10 cellular contexts compared by ENCODE assay signal in the genomic region with DNA sequence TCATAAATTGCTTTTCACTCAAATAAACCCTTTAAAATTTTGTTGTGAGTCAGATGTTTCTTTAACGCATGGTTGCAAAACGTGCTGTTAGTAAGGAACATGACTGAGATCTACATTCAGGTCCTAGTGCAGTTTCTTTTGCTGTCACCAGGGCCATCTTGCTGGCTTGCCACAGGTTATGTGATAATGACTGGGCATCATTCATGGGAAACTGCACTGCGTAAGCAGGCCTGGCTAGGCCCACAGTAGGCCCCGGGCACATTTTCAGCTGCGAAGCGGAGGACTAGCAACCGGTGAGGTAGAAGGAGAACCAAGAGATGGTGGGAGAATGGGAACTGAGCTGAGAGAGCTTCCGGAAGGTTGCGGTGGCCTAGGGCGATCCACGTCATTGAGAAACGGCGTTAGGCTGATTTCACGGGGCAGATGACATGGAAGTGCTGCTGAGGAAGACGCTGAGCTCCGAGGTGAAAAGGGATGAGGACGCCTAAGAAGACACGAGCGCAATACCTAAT. TPM values are rescaled to one million over a fixed set of nuclear protein-coding genes. Genes with fewer than 3 reads are reported as not detected.
A peak's percentile ranks its signal among the peaks of the same experiment; 100 is the strongest.
DNase-seq lines count a peak whose midpoint lies in the region; ATAC-seq and TF ChIP-seq lines count a peak whose summit lies in the region.
"Had no signal": no experiment of that assay in that cellular context is flagged by ENCODE, and none has a peak within 500 bp of the region (broad histone marks: within the 10 kb centered on the region; RNA-seq: fewer than 3 reads in every experiment).

No MANE protein-coding gene starts in this region.

- H3K27me3 Mint-ChIP-seq in activated CD4-positive, alpha-beta T cell treated with anti-CD3 and anti-CD28 coated beads, Interleukin-2, amount 10 ng/mL, durations not matched to agents 7 days and 5 days: no peaks in the 10 kb centered on the region

- peaks cover 65% of the 10 kb centered on the region for H3K4me1 Mint-ChIP-seq in activated CD4-positive, alpha-beta T cell treated with anti-CD3 and anti-CD28 coated beads, Interleukin-2, amount 10 ng/mL, durations not matched to agents 7 days and 5 days

- H3K4me3 ChIP-seq in colonic mucosa: no peak overlapping the region
- no peak overlapping the region for H3K4me3 ChIP-seq in smooth muscle cell

- peaks cover 15% of the 10 kb centered on the region for H3K27me3 ChIP-seq in colonic mucosa
- no peaks in the 10 kb centered on the region for H3K27me3 ChIP-seq in smooth muscle cell (ENCODE audit: low read depth)

- H3K27ac ChIP-seq in colonic mucosa: peak overlapping the region; percentile 94
- peak overlapping the region; percentile 100 for H3K27ac ChIP-seq in smooth muscle cell (ENCODE audit: low read depth)

- peaks cover 19% of the 10 kb centered on the region for H3F3A ChIP-seq in smooth muscle cell (ENCODE audit: low read depth)

- no peaks in the 10 kb centered on the region for H4K20me1 ChIP-seq in smooth muscle cell (ENCODE audit: low read depth)

- peak; percentile 38 for DNase-seq in activated CD4-positive, alpha-beta T cell treated with anti-CD3 and anti-CD28 coated beads, Interleukin-2, amount 10 ng/mL, durations not matched to agents 7 days and 5 days
- DNase-seq in activated CD4-positive, alpha-beta T cell treated with anti-CD3 and anti-CD28 coated beads, Interleukin-2, amount 50 U/mL, for 4 hours: no peak
- DNase-seq in NAMALWA (ENCODE audit: low spot score): peak; percentile 64
- DNase-seq in colonic mucosa: no peak
- no peak for DNase-seq in smooth muscle cell (lab: John Stamatoyannopoulos, UW; ENCODE audit: unreplicated experiment)
- no peak for DNase-seq in NCI-H1092 (lab: John Stamatoyannopoulos, UW)
- no peak for DNase-seq in NCI-H446 (lab: John Stamatoyannopoulos, UW)
- DNase-seq: activated effector memory CD4-positive, alpha-beta T cell treated with anti-CD3 and anti-CD28 coated beads, Interleukin-2, amount 50 U/mL, for 16 hours; NCI-H2029 had no signal

- TF ChIP-seq CTCF in colonic mucosa (IDR thresholded peaks at IDR 0.05): no peak
- TF ChIP-seq CTCF in smooth muscle cell (IDR thresholded peaks at IDR 0.05; ENCODE audit: borderline replicate concordance, insufficient read depth, poor library complexity, severe bottlenecking): no peak

- peak overlapping the region in 1 of 2 donors; percentile 43 for H3K9ac ChIP-seq in colonic mucosa (ENCODE audit: low read depth in 2 of 2, low read length in 2 of 2)
- peak overlapping the region; percentile 11 for H3K9ac ChIP-seq in smooth muscle cell (ENCODE audit: low read depth)

- H3K4me1 ChIP-seq in colonic mucosa (peaks cover 4% of the 10 kb centered on the region), smooth muscle cell (ENCODE audit: low read depth) (peaks cover 30% of the 10 kb centered on the region)

- no peaks in the 10 kb centered on the region for H3K79me2 ChIP-seq in smooth muscle cell (ENCODE audit: low read depth)

- no peak overlapping the region for H2AFZ ChIP-seq in smooth muscle cell (ENCODE audit: low read depth)

- H3K36me3 ChIP-seq in colonic mucosa (no peaks in the 10 kb centered on the region), smooth muscle cell (ENCODE audit: low read depth) (no peaks in the 10 kb centered on the region)

- H3K27ac Mint-ChIP-seq in activated CD4-positive, alpha-beta T cell treated with anti-CD3 and anti-CD28 coated beads, Interleukin-2, amount 10 ng/mL, durations not matched to agents 7 days and 5 days: peak overlapping the region; percentile 99

- intact Hi-C loops in colonic mucosa (cut with DNase I): no loop called here

- no peaks in the 10 kb centered on the region for H3K9me3 ChIP-seq in colonic mucosa
- no peaks in the 10 kb centered on the region for H3K9me3 ChIP-seq in smooth muscle cell (replicated peaks; ENCODE audit: low read depth)

- no peak for ATAC-seq in GM21528 (IDR thresholded peaks at IDR 0.05; ENCODE audit: low FRiP score, unreplicated experiment)

- no peak overlapping the region for H3K4me2 ChIP-seq in smooth muscle cell

- POLR2A ChIA-PET in activated CD4-positive, alpha-beta T cell treated with anti-CD3 and anti-CD28 coated beads, Interleukin-2, amount 10 ng/mL, durations not matched to agents 7 days and 5 days (lab: Charles Lee): interaction anchor here (1.3 kb wide), 1 partner anchor 78 kb away, joined by 5 read pairs; no protein-coding TSS in a partner anchor

- peaks cover 18% of the 10 kb centered on the region for H3K36me3 Mint-ChIP-seq in activated CD4-positive, alpha-beta T cell treated with anti-CD3 and anti-CD28 coated beads, Interleukin-2, amount 10 ng/mL, durations not matched to agents 7 days and 5 days (ENCODE audit: low read depth)

- no peak overlapping the region for H3K4me3 Mint-ChIP-seq in activated CD4-positive, alpha-beta T cell treated with anti-CD3 and anti-CD28 coated beads, Interleukin-2, amount 10 ng/mL, durations not matched to agents 7 days and 5 days

- H3K9me3 Mint-ChIP-seq in activated CD4-positive, alpha-beta T cell treated with anti-CD3 and anti-CD28 coated beads, Interleukin-2, amount 10 ng/mL, durations not matched to agents 7 days and 5 days: peaks cover 3% of the 10 kb centered on the region

- CTCF ChIA-PET in activated CD4-positive, alpha-beta T cell treated with anti-CD3 and anti-CD28 coated beads, Interleukin-2, amount 10 ng/mL, durations not matched to agents 7 days and 5 days (lab: Charles Lee): interaction anchor here (1.5 kb wide), 1 partner anchor 17 kb away, joined by 4 read pairs; the partner anchor contains the start of gene SCO2

- 87% methylated on average over 19 of the region's 19 CpGs for WGBS in smooth muscle cell (ENCODE audit: low lambda C conversion rate)

RNA-seq across cellular contexts. Expression of gene KLHDC7B, which starts 3.2 kb away (rescaled TPM):
- total RNA-seq in activated CD4-positive, alpha-beta T cell treated with anti-CD3 and anti-CD28 coated beads, Interleukin-2, amount 10 ng/mL, durations not matched to agents 7 days and 5 days: 10 to 100 TPM; 15.6 to 16.0 TPM
- total RNA-seq in colonic mucosa: under 1 TPM; 0.07 to 0.16 TPM
- total RNA-seq in smooth muscle cell: 0.31 and 1.1 TPM in 2 replicates
- 1.5 and 2.2 TPM in 2 replicates for polyA plus RNA-seq in smooth muscle cell

RNA-seq across cellular contexts. Expression of gene TYMP, which starts 12.7 kb away (rescaled TPM):
- 100 to 1,000 TPM in 1 of 2 experiments, 10 to 100 TPM in 1; 92.2 to 126 TPM for total RNA-seq in activated CD4-positive, alpha-beta T cell treated with anti-CD3 and anti-CD28 coated beads, Interleukin-2, amount 10 ng/mL, durations not matched to agents 7 days and 5 days
- total RNA-seq in colonic mucosa (10 to 100 TPM; 22.6 to 28.0 TPM), smooth muscle cell (85.8 and 87.4 TPM in 2 replicates)
- 263 and 287 TPM in 2 replicates for polyA plus RNA-seq in smooth muscle cell

RNA-seq across cellular contexts. Expression of gene SCO2, which starts 17.1 kb away (rescaled TPM):
- 10 to 100 TPM in 1 of 2 experiments, 1 to 10 TPM in 1; 2.8 to 10.5 TPM for total RNA-seq in activated CD4-positive, alpha-beta T cell treated with anti-CD3 and anti-CD28 coated beads, Interleukin-2, amount 10 ng/mL, durations not matched to agents 7 days and 5 days
- 1 to 10 TPM; 1.8 to 5.8 TPM for total RNA-seq in colonic mucosa
- 1.5 and 3.2 TPM in 2 replicates for total RNA-seq in smooth muscle cell
- polyA plus RNA-seq in smooth muscle cell: 17.6 and 22.6 TPM in 2 replicates

RNA-seq across cellular contexts. Expression of gene SYCE3, which starts 20.2 kb away (rescaled TPM):
- total RNA-seq in activated CD4-positive, alpha-beta T cell treated with anti-CD3 and anti-CD28 coated beads, Interleukin-2, amount 10 ng/mL, durations not matched to agents 7 days and 5 days: under 1 TPM in 1 of 2 experiments, not detected in 1; 0.87 TPM
- total RNA-seq in colonic mucosa (not detected), smooth muscle cell (not detected in 2 replicates)
- polyA plus RNA-seq in smooth muscle cell: not detected in 2 replicates

RNA-seq across cellular contexts. Expression of gene NCAPH2, which starts 34.4 kb away (rescaled TPM):
- 100 to 1,000 TPM; 110 to 133 TPM for total RNA-seq in activated CD4-positive, alpha-beta T cell treated with anti-CD3 and anti-CD28 coated beads, Interleukin-2, amount 10 ng/mL, durations not matched to agents 7 days and 5 days
- total RNA-seq in colonic mucosa: 10 to 100 TPM; 27.4 to 71.5 TPM
- total RNA-seq in smooth muscle cell: 20.7 and 24.1 TPM in 2 replicates
- polyA plus RNA-seq in smooth muscle cell: 42.0 and 45.7 TPM in 2 replicates

Comparison
In these comparisons a context has a peak if more than half of its experiments do, and no peak if none do; other contexts are left out.
1. DNase-seq: peak in activated CD4-positive, alpha-beta T cell treated with anti-CD3 and anti-CD28 coated beads, Interleukin-2, amount 10 ng/mL, durations not matched to agents 7 days and 5 days (single experiment) and NAMALWA (single experiment); none in activated CD4-positive, alpha-beta T cell treated with anti-CD3 and anti-CD28 coated beads, Interleukin-2, amount 50 U/mL, for 4 hours (0 of 2), colonic mucosa (single experiment), smooth muscle cell (single experiment), NCI-H1092 (single experiment) and NCI-H446 (0 of 2).